In the genomic region with DNA sequence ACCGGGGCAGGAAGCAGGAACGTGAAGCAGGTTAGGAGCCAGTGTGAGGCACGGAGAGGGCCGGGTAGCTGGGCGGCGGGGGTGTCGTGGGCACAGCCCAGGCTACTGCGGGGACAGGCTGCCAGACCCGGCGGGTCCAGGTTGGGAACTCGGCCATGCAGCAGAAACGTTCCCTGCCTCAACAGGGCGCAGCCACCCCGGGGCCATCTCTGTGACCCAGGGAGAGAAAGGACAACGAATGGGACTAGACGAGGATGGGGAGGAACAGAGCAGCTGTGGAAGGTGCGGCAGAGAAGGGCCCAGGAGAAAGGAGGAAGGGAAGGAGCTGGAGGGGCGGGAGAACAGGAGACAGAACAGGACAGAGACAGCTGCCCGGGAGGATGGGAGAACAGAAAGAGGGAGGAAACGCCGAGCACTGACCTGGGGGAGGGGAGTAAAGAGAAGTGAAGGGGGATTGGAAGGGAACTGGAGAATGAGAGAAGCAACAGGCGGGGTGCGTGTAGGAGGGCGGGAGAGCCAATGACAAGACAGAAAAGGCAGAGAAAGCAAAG, we compare ENCODE assay signal across 20 cellular contexts. TPM values are rescaled to one million over a fixed set of nuclear protein-coding genes. Genes with fewer than 3 reads are reported as not detected.
DNase-seq lines count a peak whose midpoint lies in the region; ATAC-seq and TF ChIP-seq lines count a peak whose summit lies in the region.
"Had no signal": no experiment of that assay in that cellular context is flagged by ENCODE, and none has a peak within 500 bp of the region (broad histone marks: within the 10 kb centered on the region; RNA-seq: fewer than 3 reads in every experiment).

No MANE protein-coding gene starts in this region.

- peak; percentile 27; the same call in 1 of the 3 replicates for ATAC-seq in RWPE2 (ENCODE audit: low read depth)
- no peak for ATAC-seq in right cardiac atrium
- no peak for ATAC-seq in GM21526 (IDR thresholded peaks at IDR 0.05; ENCODE audit: low FRiP score, unreplicated experiment)
- ATAC-seq: mucosa of descending colon had no signal

- H3K4me3 Mint-ChIP-seq in neural crest cell: peak overlapping the region; percentile 73
- H3K4me3 Mint-ChIP-seq: CD8-positive, alpha-beta memory T cell; immature natural killer cell had no signal

- peaks cover 78% of the 10 kb centered on the region for H3K27me3 Mint-ChIP-seq in neural crest cell (ENCODE audit: low read depth)
- H3K27me3 Mint-ChIP-seq: CD8-positive, alpha-beta memory T cell had no signal

- H3K27me3 ChIP-seq in BLaER1 treated with 17β-estradiol and CSF1 and Interleukin-3, amounts not matched to agents 10 nM and 100 nM: peaks cover 0 to 14% (median 0%) of the 10 kb centered on the region in 11 experiments; a peak in 3 of 22 replicates
- H3K27me3 ChIP-seq in RWPE2 (ENCODE audit: insufficient read depth, poor library complexity, severe bottlenecking): peaks cover 21% of the 10 kb centered on the region
- no peaks in the 10 kb centered on the region for H3K27me3 ChIP-seq in right cardiac atrium (ENCODE audit: control insufficient read depth, insufficient read depth)

- peak overlapping the region; percentile 50 for H3K27ac Mint-ChIP-seq in neural crest cell (ENCODE audit: unreplicated experiment)
- H3K27ac Mint-ChIP-seq: CD8-positive, alpha-beta memory T cell; immature natural killer cell had no signal

- H3K4me1 Mint-ChIP-seq in neural crest cell: peaks cover 54% of the 10 kb centered on the region

- no peaks in the 10 kb centered on the region for H3K36me3 ChIP-seq in BLaER1 treated with 17β-estradiol and CSF1 and Interleukin-3, amounts not matched to agents 10 nM and 100 nM
- H3K36me3 ChIP-seq in RWPE2 (ENCODE audit: low read depth): no peaks in the 10 kb centered on the region

- H3K9me3 ChIP-seq in BLaER1 treated with 17β-estradiol and CSF1 and Interleukin-3, amounts not matched to agents 10 nM and 100 nM (replicated peaks in 1 of 11): peaks cover 11 to 19% (median 15%) of the 10 kb centered on the region in 11 experiments; a peak in 20 of 22 replicates
- H3K9me3 ChIP-seq in RWPE2 (ENCODE audit: severe bottlenecking) (no peaks in the 10 kb centered on the region), right cardiac atrium (ENCODE audit: control insufficient read depth, low read length) (no peaks in the 10 kb centered on the region)
- H3K9me3 ChIP-seq: mucosa of descending colon had no signal

- peak overlapping the region in 10 of 11 experiments; percentile 76 to 87 (median 82); a peak in 18 of 22 replicates for H3K27ac ChIP-seq in BLaER1 treated with 17β-estradiol and CSF1 and Interleukin-3, amounts not matched to agents 10 nM and 100 nM
- H3K27ac ChIP-seq in RWPE2 (ENCODE audit: poor library complexity, severe bottlenecking) (no peak overlapping the region), right cardiac atrium (ENCODE audit: low read length) (no peak overlapping the region)
- H3K27ac ChIP-seq: GM23248, stomach had no signal

- peak overlapping the region in 6 of 10 experiments; percentile 6 to 47 (median 34); a peak in 7 of 20 replicates for H3K4me3 ChIP-seq in BLaER1 treated with 17β-estradiol and CSF1 and Interleukin-3, amounts not matched to agents 10 nM and 100 nM
- no peak overlapping the region for H3K4me3 ChIP-seq in RWPE2 (ENCODE audit: severe bottlenecking)
- H3K4me3 ChIP-seq in right cardiac atrium (ENCODE audit: low read length): no peak overlapping the region
- H3K4me3 ChIP-seq: GM23248, mucosa of descending colon, stomach had no signal

- peak overlapping the region in 9 of 11 experiments; percentile 60 to 78 (median 70); a peak in 12 of 22 replicates for H3K9ac ChIP-seq in BLaER1 treated with 17β-estradiol and CSF1 and Interleukin-3, amounts not matched to agents 10 nM and 100 nM
- H3K9ac ChIP-seq: GM23248 had no signal

- no peak for DNase-seq in RWPE2 (ENCODE audit: low spot score)
- peak in 2 of 3 donors; percentile 41 to 51 for DNase-seq in right cardiac atrium
- DNase-seq in neural crest cell (ENCODE audit: low read depth, low spot score): no peak
- no peak for DNase-seq in DMS114 treated with DMSO at 0.1 percent for 48 hours (lab: John Stamatoyannopoulos, UW; ENCODE audit: unreplicated experiment)
- no peak for DNase-seq in NCI-H2227 treated with DMSO at 0.1 percent for 48 hours (lab: John Stamatoyannopoulos, UW)
- DNase-seq in activated T-cell treated with anti-CD3 and anti-CD28 coated beads, Interleukin-2, amount 50 U/mL, for 1 hour: no peak
- DNase-seq: ACHN; activated CD8-positive, alpha-beta memory T cell treated with anti-CD3 and anti-CD28 coated beads for 24 hours; amniotic stem cell; CD8-positive, alpha-beta memory T cell; GM23248; immature natural killer cell; Karpas-422; mucosa of descending colon; NCI-H82; stomach had no signal

- H3K4me2 ChIP-seq in BLaER1 treated with 17β-estradiol and CSF1 and Interleukin-3, amounts not matched to agents 10 nM and 100 nM: peak overlapping the region; percentile 65 to 93 (median 84)

- peaks cover 45 to 83% (median 72%) of the 10 kb centered on the region in 10 experiments for H3K4me1 ChIP-seq in BLaER1 treated with 17β-estradiol and CSF1 and Interleukin-3, amounts not matched to agents 10 nM and 100 nM
- H3K4me1 ChIP-seq in RWPE2 (ENCODE audit: insufficient read depth, poor library complexity, severe bottlenecking) (no peaks in the 10 kb centered on the region), right cardiac atrium (ENCODE audit: control insufficient read depth, insufficient read depth, low read length) (peaks cover 5% of the 10 kb centered on the region)

- no peaks in the 10 kb centered on the region for H4K20me1 ChIP-seq in BLaER1 treated with 17β-estradiol and CSF1 and Interleukin-3, amounts not matched to agents 10 nM and 100 nM

- H3K9me3 Mint-ChIP-seq in neural crest cell: peaks cover 6% of the 10 kb centered on the region
- H3K9me3 Mint-ChIP-seq: CD8-positive, alpha-beta memory T cell; immature natural killer cell had no signal

- intact Hi-C loops in right cardiac atrium (cut with DNase I): no loop called here

- 42% methylated on average over 24 of the region's 24 CpGs for WGBS in right cardiac atrium

- TF ChIP-seq CTCF in RWPE2 (IDR thresholded peaks at IDR 0.05; ENCODE audit: poor library complexity, severe bottlenecking): no peak
- TF ChIP-seq CTCF in neural crest cell (conservative IDR thresholded peaks at IDR 0.05): no peak

- H3K36me3 Mint-ChIP-seq in neural crest cell (ENCODE audit: low read depth): peaks cover 18% of the 10 kb centered on the region

RNA-seq across cellular contexts. Expression of a gene that starts 12.9 kb away (rescaled TPM):
- total RNA-seq in right cardiac atrium (1 to 10 TPM in 3 of 4 donors, under 1 TPM in 1; 0.86 to 2.3 (median 1.9) TPM), neural crest cell (1.1 and 1.3 TPM in 2 replicates)
- polyA plus RNA-seq in right cardiac atrium: 3.0 TPM
- total RNA-seq: GM23248 had no signal

RNA-seq across cellular contexts. Expression of a gene that starts 13.2 kb away (rescaled TPM):
- total RNA-seq in right cardiac atrium (100 to 1,000 TPM in 3 of 4 donors, 10 to 100 TPM in 1; 98.5 to 118 (median 104) TPM), neural crest cell (125 and 129 TPM in 2 replicates)
- 134 TPM for polyA plus RNA-seq in right cardiac atrium

RNA-seq across cellular contexts. Expression of a gene that starts 21.5 kb away (rescaled TPM):
- total RNA-seq in right cardiac atrium (10 to 100 TPM; 24.2 to 40.5 (median 39.5) TPM), neural crest cell (10.9 and 13.5 TPM in 2 replicates)
- polyA plus RNA-seq in right cardiac atrium: 55.2 TPM

RNA-seq across cellular contexts. Expression of a gene that starts 24.2 kb away (rescaled TPM):
- total RNA-seq in right cardiac atrium (not detected), neural crest cell (1.2 TPM in 1 of 2 replicates, not detected in the other)
- not detected for polyA plus RNA-seq in right cardiac atrium
- total RNA-seq: CD8-positive, alpha-beta memory T cell; Daoy; epithelial cell of proximal tubule; GM23248; mucosa of descending colon; stomach had no signal
- polyA plus RNA-seq: CD8-positive, alpha-beta memory T cell; GM23248; immature natural killer cell; stomach had no signal

RNA-seq across cellular contexts. Expression of a gene that starts 56.8 kb away (rescaled TPM):
- total RNA-seq in right cardiac atrium (not detected), neural crest cell (not detected in 2 replicates)
- not detected for polyA plus RNA-seq in right cardiac atrium
- total RNA-seq: Daoy, epithelial cell of proximal tubule, GM23248, stomach had no signal
- polyA plus RNA-seq: CD8-positive, alpha-beta memory T cell; GM23248; immature natural killer cell had no signal

Comparison
In these comparisons a context has a peak if more than half of its experiments do, and no peak if none do; other contexts are left out.
1. H3K27ac ChIP-seq: peak in BLaER1 treated with 17β-estradiol and CSF1 and Interleukin-3, amounts not matched to agents 10 nM and 100 nM (10 of 11); none in RWPE2 (single experiment) and right cardiac atrium (single experiment).
2. H3K4me3 ChIP-seq: peak in BLaER1 treated with 17β-estradiol and CSF1 and Interleukin-3, amounts not matched to agents 10 nM and 100 nM (6 of 10); none in RWPE2 (single experiment) and right cardiac atrium (single experiment).
3. DNase-seq: peak in right cardiac atrium (2 of 3); none in RWPE2 (single experiment), neural crest cell (single experiment), DMS114 treated with DMSO at 0.1 percent for 48 hours (single experiment), NCI-H2227 treated with DMSO at 0.1 percent for 48 hours (single experiment) and activated T-cell treated with anti-CD3 and anti-CD28 coated beads, Interleukin-2, amount 50 U/mL, for 1 hour (single experiment).